1 cellular context compared by ENCODE assay signal in genomic region chr7:132489776-132490237, GRCh38.
TF ChIP-seq lines count a peak whose summit lies in the region.

No MANE protein-coding gene starts in this region.

TF ChIP-seq in K562, 482 proteins besides CTCF, POLR2A, EP300 and RAD21 (continues in another document):
- TF ChIP-seq ZNF318 (IDR thresholded peaks at IDR 0.05; ENCODE audit: borderline replicate concordance in 1 of 2, low read depth in 1 of 2) (peak in 1 of 2 experiments; percentile 92; a peak in 2 of 4 replicates), CBFA2T2 (conservative IDR thresholded peaks at IDR 0.05) (peak; percentile 87), MIER1 (IDR thresholded peaks at IDR 0.05; ENCODE audit: low read depth) (no peak), ZKSCAN8 (CRISPR knock-in tag; IDR thresholded peaks at IDR 0.05) (peak; percentile 75; the same call in 1 of the 2 replicates), BHLHE40 (IDR thresholded peaks at IDR 0.05; ENCODE audit: low read length) (peak; percentile 75; the same call in 1 of the 2 replicates), ERF (CRISPR knock-in tag; IDR thresholded peaks at IDR 0.05) (0 out of 2 replicates have a peak, but pooled peaks have one; percentile 59), SMARCB1 (IDR thresholded peaks at IDR 0.05; ENCODE audit: insufficient read length, low read depth) (no peak), ZNF512 (tag; IDR thresholded peaks at IDR 0.05) (no peak), KLF16 (IDR thresholded peaks at IDR 0.05) (peak; percentile 97), PHF8 (IDR thresholded peaks at IDR 0.05; ENCODE audit: borderline replicate concordance, low read length) (no peak), HDAC6 (IDR thresholded peaks at IDR 0.05; ENCODE audit: low read depth, low read length) (no peak), GTF2E2 (tag; IDR thresholded peaks at IDR 0.05) (no peak), MAFK (IDR thresholded peaks at IDR 0.05; ENCODE audit: low read length) (peak; percentile 36; the same call in 1 of the 2 replicates), BCLAF1 (IDR thresholded peaks at IDR 0.05; ENCODE audit: borderline replicate concordance in 1 of 2, control insufficient read depth in 1 of 2, low read depth in 2 of 2, low read length in 1 of 2) (no peak), MAFF (IDR thresholded peaks at IDR 0.05; ENCODE audit: low read length) (peak; percentile 84), FOXA3 (CRISPR knock-in tag; conservative IDR thresholded peaks at IDR 0.05 in 1 of 2, IDR thresholded peaks at IDR 0.05 in 1 of 2) (0 out of 4 replicates have a peak, but pooled peaks of 1 of the 2 experiments have one; percentile 25), MLX (CRISPR knock-in tag; conservative IDR thresholded peaks at IDR 0.05) (no peak), ZNF311 (CRISPR knock-in tag; IDR thresholded peaks at IDR 0.05) (peak; percentile 79), SOX6 (IDR thresholded peaks at IDR 0.05) (peak; percentile 85), TGIF2 (CRISPR knock-in tag; IDR thresholded peaks at IDR 0.05) (no peak), TBP (optimal IDR thresholded peaks at IDR 0.05; ENCODE audit: low read depth, low read length) (no peak), NFE2 (IDR thresholded peaks at IDR 0.05; ENCODE audit: low read depth) (peak; percentile 84), HNRNPK (IDR thresholded peaks at IDR 0.05; ENCODE audit: low read depth, low read length, poor library complexity, severe bottlenecking) (no peak), PBX2 (CRISPR knock-in tag; IDR thresholded peaks at IDR 0.05; ENCODE audit: low read depth) (no peak), PBX2 (tag; conservative IDR thresholded peaks at IDR 0.05; ENCODE audit: low read depth) (no peak), CREB3 (tag; conservative IDR thresholded peaks at IDR 0.05; ENCODE audit: low read depth) (0 out of 2 replicates have a peak, but pooled peaks have one; percentile 47), ZNF395 (CRISPR knock-in tag; IDR thresholded peaks at IDR 0.05) (peak; percentile 92; the same call in 1 of the 2 replicates), THRAP3 (IDR thresholded peaks at IDR 0.05; ENCODE audit: borderline replicate concordance) (no peak), ETV1 (tag; conservative IDR thresholded peaks at IDR 0.05; ENCODE audit: low read depth) (peak; percentile 54), ZNF316 (IDR thresholded peaks at IDR 0.05) (peak; percentile 88), GABPA (tag; conservative IDR thresholded peaks at IDR 0.05; ENCODE audit: low read depth) (0 out of 2 replicates have a peak, but pooled peaks have one; percentile 27), ZNF584 (CRISPR knock-in tag; IDR thresholded peaks at IDR 0.05; ENCODE audit: low read depth) (peak; percentile 47; the same call in 1 of the 2 replicates), MED1 (CRISPR knock-in tag; IDR thresholded peaks at IDR 0.05; ENCODE audit: borderline replicate concordance) (no peak), ZNF354B (CRISPR knock-in tag; IDR thresholded peaks at IDR 0.05) (no peak), PKNOX1 (IDR thresholded peaks at IDR 0.05) (no peak), CBX3 (IDR thresholded peaks at IDR 0.05; ENCODE audit: borderline replicate concordance in 1 of 2, low read length in 2 of 2) (no peak), ID3 (CRISPR knock-in tag; IDR thresholded peaks at IDR 0.05) (no peak), ID3 (tag; IDR thresholded peaks at IDR 0.05) (peak; percentile 96)
